Comparison of ENCODE assay signal across 27 cellular contexts in genomic region chr18:8522756-8523155, GRCh38.
"Had no signal": no experiment of that assay in that cellular context is flagged by ENCODE, and none has a peak within 500 bp of the region (broad histone marks: within the 10 kb centered on the region; RNA-seq: fewer than 3 reads in every experiment).

No MANE protein-coding gene starts in this region.

- H3K4me2 ChIP-seq: hepatocyte had no signal

- H3K27ac ChIP-seq: colonic mucosa, dorsolateral prefrontal cortex, esophagus squamous epithelium, gastrocnemius medialis, heart right ventricle, hepatocyte, left lung, lower lobe of right lung had no signal

- H3K9me3 ChIP-seq: colonic mucosa, esophagus squamous epithelium, gastrocnemius medialis, lower lobe of right lung, mucosa of descending colon had no signal

- H2AFZ ChIP-seq: hepatocyte had no signal

- H3K4me3 Mint-ChIP-seq: immature natural killer cell, mesothelial cell of epicardium, naive B cell had no signal

- H3K4me1 ChIP-seq: colonic mucosa, esophagus squamous epithelium, gastrocnemius medialis, heart right ventricle, left lung, lower lobe of right lung had no signal

- H3K36me3 Mint-ChIP-seq: mesothelial cell of epicardium had no signal

- H3K4me3 ChIP-seq: colonic mucosa, dorsolateral prefrontal cortex, esophagus squamous epithelium, gastrocnemius medialis, heart right ventricle, hepatocyte, left lung, lower lobe of right lung, mucosa of descending colon had no signal

- H3K36me3 ChIP-seq: colonic mucosa, esophagus squamous epithelium, gastrocnemius medialis, heart right ventricle, left lung, lower lobe of right lung had no signal

- H3K27ac Mint-ChIP-seq: immature natural killer cell, mesothelial cell of epicardium had no signal

- H3K79me2 ChIP-seq: hepatocyte had no signal

- H3K4me1 Mint-ChIP-seq: immature natural killer cell, mesothelial cell of epicardium had no signal

- DNase-seq: cerebellar nuclear complex; colonic mucosa; cortex of kidney; dermis blood vessel endothelial cell; dorsolateral prefrontal cortex; effector CD4-positive, alpha-beta T cell; effector memory CD4-positive, alpha-beta T cell; esophagus squamous epithelium; foreskin fibroblast; foreskin melanocyte; gastrocnemius medialis; glutamatergic neuron; head of caudate nucleus; heart right ventricle; hypothalamus; immature natural killer cell; islet precursor cell; kidney; kidney glomerular epithelial cell; left lung; left ventricle myocardium superior; lower lobe of right lung; mesendoderm; mucosa of descending colon; naive B cell had no signal

- ATAC-seq: gastrocnemius medialis, heart right ventricle, left lung, left ventricle myocardium superior, lower lobe of right lung, mucosa of descending colon had no signal

- H3K27me3 ChIP-seq: colonic mucosa, hepatocyte had no signal
